8 cellular contexts compared by ENCODE assay signal in the genomic region with DNA sequence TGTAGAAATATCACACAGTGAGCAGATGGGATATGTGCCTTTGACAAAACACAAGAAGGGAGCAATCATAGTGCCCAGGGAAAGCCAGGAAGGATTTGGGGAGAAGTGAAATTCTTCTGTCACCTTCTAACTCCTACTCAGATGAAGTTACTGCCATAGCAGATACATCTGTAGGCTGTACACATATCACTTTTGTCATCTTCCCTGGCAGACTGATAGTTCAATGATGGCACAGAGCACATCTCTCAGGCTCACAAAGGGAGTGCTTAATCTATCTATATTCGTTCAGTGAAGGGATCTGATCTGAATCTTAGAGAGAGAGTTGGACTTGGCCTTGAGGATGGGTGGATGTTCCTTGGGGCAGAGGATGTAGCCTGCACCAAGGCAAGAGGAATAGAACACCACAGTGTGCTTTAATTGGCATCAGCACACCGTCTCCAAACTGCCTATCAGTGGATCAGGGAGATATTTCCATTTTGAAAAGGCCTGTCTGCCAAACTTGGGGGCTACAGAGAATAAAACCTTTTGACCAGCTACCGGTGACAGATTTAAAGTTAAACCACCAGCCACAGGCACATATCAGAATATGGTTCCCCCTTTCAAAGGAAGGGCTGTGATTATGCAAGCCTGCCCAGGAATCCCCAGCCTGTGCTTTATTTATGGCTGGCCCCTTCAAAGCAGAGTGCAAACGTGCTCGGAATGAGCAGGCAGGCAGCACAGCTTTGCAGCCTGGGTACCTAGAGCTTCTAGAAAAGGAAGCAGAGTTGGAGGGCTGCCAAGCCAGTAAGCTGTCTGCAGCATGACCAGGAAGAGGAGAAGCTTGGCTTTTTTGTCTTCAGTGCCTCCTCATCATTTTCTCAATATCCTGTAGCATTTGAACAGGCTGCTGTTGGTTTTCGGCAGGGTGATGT.
DNase-seq lines count a peak whose midpoint lies in the region; ATAC-seq and TF ChIP-seq lines count a peak whose summit lies in the region.

No MANE protein-coding gene starts in this region.

- peaks cover 0 to 10% (median 0%) of the 10 kb centered on the region in 11 donors for H3K9me3 ChIP-seq in heart right ventricle

- 25 to 27% methylated on average over 6 of the region's 6 CpGs for WGBS in heart right ventricle, 2 donors

- H3K36me3 Mint-ChIP-seq in activated T-helper 1 cell treated with anti-CD3 and anti-CD28 coated beads, Interleukin-12 subunit alpha, Interleukin-12 subunit beta, Interleukin-2, Interleukin-4 antibody, amounts not matched to agents 30 ng/mL and 10 ng/mL and 1 ng/mL, durations not matched to agents 14 hours and 24 hours and 36 hours (ENCODE audit: low read depth) = peaks cover 2% of the 10 kb centered on the region

- peaks cover 1% of the 10 kb centered on the region for H3K27me3 Mint-ChIP-seq in activated T-helper 1 cell treated with anti-CD3 and anti-CD28 coated beads, Interleukin-12 subunit alpha, Interleukin-12 subunit beta, Interleukin-2, Interleukin-4 antibody, amounts not matched to agents 30 ng/mL and 10 ng/mL and 1 ng/mL, durations not matched to agents 14 hours and 24 hours and 36 hours (ENCODE audit: insufficient read depth)

- peak overlapping the region; percentile 18 for H3K27ac Mint-ChIP-seq in activated T-helper 1 cell treated with anti-CD3 and anti-CD28 coated beads, Interleukin-12 subunit alpha, Interleukin-12 subunit beta, Interleukin-2, Interleukin-4 antibody, amounts not matched to agents 30 ng/mL and 10 ng/mL and 1 ng/mL, durations not matched to agents 14 hours and 24 hours and 36 hours

- intact Hi-C loops in activated T-helper 1 cell treated with anti-CD3 and anti-CD28 coated beads, Interleukin-12 subunit alpha, Interleukin-12 subunit beta, Interleukin-2, Interleukin-4 antibody, amounts not matched to agents 30 ng/mL and 10 ng/mL and 1 ng/mL, durations not matched to agents 14 hours and 24 hours and 36 hours (cut with micrococcal nuclease) = no loop called here
- intact Hi-C loops in heart right ventricle (cut with DNase I) = no loop called here

- H3K4me3 Mint-ChIP-seq in activated T-helper 1 cell treated with anti-CD3 and anti-CD28 coated beads, Interleukin-12 subunit alpha, Interleukin-12 subunit beta, Interleukin-2, Interleukin-4 antibody, amounts not matched to agents 30 ng/mL and 10 ng/mL and 1 ng/mL, durations not matched to agents 14 hours and 24 hours and 36 hours = peak overlapping the region; percentile 57

- DNase-seq in NOMO-1 treated with dmso at 0.1 percent for 144 hours (lab: John Stamatoyannopoulos, UW; ENCODE audit: unreplicated experiment) = peak; percentile 94
- peak; percentile 41 for DNase-seq in activated T-helper 1 cell treated with anti-CD3 and anti-CD28 coated beads, Interleukin-12 subunit alpha, Interleukin-12 subunit beta, Interleukin-2, Interleukin-4 antibody, amounts not matched to agents 30 ng/mL and 10 ng/mL and 1 ng/mL, durations not matched to agents 14 hours and 24 hours and 36 hours (ENCODE audit: low spot score)
- peak; percentile 55 to 78 for DNase-seq in heart right ventricle
- peak; percentile 8 to 60 for DNase-seq in stimulated activated CD4-positive, alpha-beta T cell treated with anti-CD3 and anti-CD28 coated beads, Interleukin-1b, Interleukin-23, amount 100 ng/mL, for 1 hour (ENCODE audit: low read depth in 2 of 2)
- no peak for DNase-seq in cerebellum (ENCODE audit: low spot score)

- H3K4me1 Mint-ChIP-seq in activated T-helper 1 cell treated with anti-CD3 and anti-CD28 coated beads, Interleukin-12 subunit alpha, Interleukin-12 subunit beta, Interleukin-2, Interleukin-4 antibody, amounts not matched to agents 30 ng/mL and 10 ng/mL and 1 ng/mL, durations not matched to agents 14 hours and 24 hours and 36 hours (ENCODE audit: low read depth) = peaks cover 32% of the 10 kb centered on the region

- peak overlapping the region in 5 of 10 donors; percentile 17 to 57 (median 33) for H3K27ac ChIP-seq in heart right ventricle

- H3K4me3 ChIP-seq in heart right ventricle = no peak overlapping the region

- ATAC-seq in GM18867 (IDR thresholded peaks at IDR 0.05; ENCODE audit: unreplicated experiment) (peak; percentile 64), HG03045 (IDR thresholded peaks at IDR 0.05; ENCODE audit: unreplicated experiment) (peak; percentile 64), heart right ventricle (peak; percentile 71 to 95 (median 84)), HG03135 (IDR thresholded peaks at IDR 0.05; ENCODE audit: unreplicated experiment) (no peak)

- peaks cover 10% of the 10 kb centered on the region for H3K9me3 Mint-ChIP-seq in activated T-helper 1 cell treated with anti-CD3 and anti-CD28 coated beads, Interleukin-12 subunit alpha, Interleukin-12 subunit beta, Interleukin-2, Interleukin-4 antibody, amounts not matched to agents 30 ng/mL and 10 ng/mL and 1 ng/mL, durations not matched to agents 14 hours and 24 hours and 36 hours

- no peaks in the 10 kb centered on the region for H3K27me3 ChIP-seq in heart right ventricle

- no peaks in the 10 kb centered on the region for H3K36me3 ChIP-seq in heart right ventricle

- TF ChIP-seq CTCF in heart right ventricle (IDR thresholded peaks at IDR 0.05) = no peak

- peaks cover 0 to 23% (median 14%) of the 10 kb centered on the region in 9 donors for H3K4me1 ChIP-seq in heart right ventricle
